Comparison of ENCODE assay signal across 8 cellular contexts in genomic region chrX:75155830-75156525, GRCh38. TPM values are rescaled to one million over a fixed set of nuclear protein-coding genes. Genes with fewer than 3 reads are reported as not detected.
DNase-seq lines count a peak whose midpoint lies in the region; ATAC-seq and TF ChIP-seq lines count a peak whose summit lies in the region.

ABCB7 (minus strand) TSS chrX:75156283; CDS start chrX:75156272, 11 bp downstream.

- H3K27me3 ChIP-seq in ACC112 (ENCODE audit: insufficient read depth, low read length): no peaks in the 10 kb centered on the region

- H3K27ac ChIP-seq in ACC112 (ENCODE audit: low read depth, low read length): peak within 1 kb of the TSS; percentile 49

- H3K27me3 Mint-ChIP-seq in activated B cell treated with CpG ODN at 0.5 μM for 24 hours: no peaks in the 10 kb centered on the region

- peaks cover 3% of the 10 kb centered on the region for H3K4me1 ChIP-seq in ACC112 (ENCODE audit: control insufficient read depth, insufficient read depth, low read length, unreplicated experiment)

- peaks cover 43% of the 10 kb centered on the region for H3K4me1 Mint-ChIP-seq in activated B cell treated with CpG ODN at 0.5 μM for 24 hours

- H3K36me3 Mint-ChIP-seq in activated B cell treated with CpG ODN at 0.5 μM for 24 hours (ENCODE audit: low read depth): peaks cover 18% of the 10 kb centered on the region

- ATAC-seq in GM18867 (IDR thresholded peaks at IDR 0.05; ENCODE audit: unreplicated experiment): peak; percentile 95
- peak; percentile 77 for ATAC-seq in HG03108 (IDR thresholded peaks at IDR 0.05; ENCODE audit: unreplicated experiment)
- peak; percentile 91 for ATAC-seq in activated B cell treated with CpG ODN at 0.5 μM for 24 hours (ENCODE audit: low read depth)

- CTCF ChIA-PET in activated B cell treated with CpG ODN at 0.5 μM for 24 hours (lab: Charles Lee): no interaction called here

- H3K36me3 ChIP-seq in ACC112 (ENCODE audit: insufficient read depth, low read length): no peaks in the 10 kb centered on the region

- H3K4me3 ChIP-seq in ACC112 (ENCODE audit: low read depth, low read length): peak within 1 kb of the TSS; percentile 83

- peaks cover 8% of the 10 kb centered on the region for H3K79me2 ChIP-seq in ACC112 (ENCODE audit: control insufficient read depth, insufficient read depth, low read length, unreplicated experiment)

- POLR2A ChIA-PET in activated B cell treated with CpG ODN at 0.5 μM for 24 hours (lab: Charles Lee): interaction anchor here (1.1 to 1.2 kb wide), 2 partner anchors 117 to 118 kb away, joined by 3 to 4 read pairs; partner anchors contain the start of gene UPRT

- no peaks in the 10 kb centered on the region for H3K9me3 Mint-ChIP-seq in activated B cell treated with CpG ODN at 0.5 μM for 24 hours

- H2AFZ ChIP-seq in ACC112 (ENCODE audit: low read length, unreplicated experiment): peak within 1 kb of the TSS; percentile 69

- DNase-seq in NCI-H2196 treated with DMSO at 0.1 percent for 48 hours (lab: John Stamatoyannopoulos, UW; ENCODE audit: unreplicated experiment) (peak; percentile 32), activated B cell treated with CpG ODN at 0.5 μM for 24 hours (peak; percentile 41), cerebellar cortex (ENCODE audit: low spot score) (peak; percentile 84), islet precursor cell (peak; percentile 74)
- peak; percentile 33 for DNase-seq in stimulated activated CD4-positive, alpha-beta T cell treated with anti-CD3 and anti-CD28 coated beads, Interleukin-12 subunit alpha, Interleukin-12 subunit beta, amount 100 ng/mL, for 4 hours

- no peak for TF ChIP-seq CTCF in activated B cell treated with CpG ODN at 0.5 μM for 24 hours (IDR thresholded peaks at IDR 0.05)

- H3K27ac Mint-ChIP-seq in activated B cell treated with CpG ODN at 0.5 μM for 24 hours: peak within 1 kb of the TSS; percentile 96

- intact Hi-C loops in activated B cell treated with CpG ODN at 0.5 μM for 24 hours (cut with micrococcal nuclease): loop anchor here (1.0 to 10.0 kb wide), 4 partner anchors 119 to 1271 kb away; partner anchors contain the start of genes MAGEE1, NEXMIF, RLIM and UPRT

- H3K4me3 Mint-ChIP-seq in activated B cell treated with CpG ODN at 0.5 μM for 24 hours: peak within 1 kb of the TSS; percentile 94

RNA-seq across cellular contexts. Expression of gene ABCB7, which starts in this region (rescaled TPM):
- 41.3 and 42.2 TPM in 2 replicates for total RNA-seq in activated B cell treated with CpG ODN at 0.5 μM for 24 hours

Comparison
In these comparisons a context has a peak if more than half of its experiments do, and no peak if none do; other contexts are left out.
1. Peak in every context shown above with its lines: DNase-seq, ATAC-seq, H3K4me3 ChIP-seq and H3K27ac ChIP-seq.
2. DNase-seq: peak in every context shown above with its lines; median percentile 84 in cerebellar cortex; 74 in islet precursor cell; 41 in activated B cell treated with CpG ODN at 0.5 μM for 24 hours; 33 in stimulated activated CD4-positive, alpha-beta T cell treated with anti-CD3 and anti-CD28 coated beads, Interleukin-12 subunit alpha, Interleukin-12 subunit beta, amount 100 ng/mL, for 4 hours; 32 in NCI-H2196 treated with DMSO at 0.1 percent for 48 hours.